ENCODE assay signal across 11 cellular contexts in genomic region chr3:196244166-196244565, GRCh38. TPM values are rescaled to one million over a fixed set of nuclear protein-coding genes. Genes with fewer than 3 reads are reported as not detected.
"Had no signal": no experiment of that assay in that cellular context is flagged by ENCODE, and none has a peak within 500 bp of the region (broad histone marks: within the 10 kb centered on the region; RNA-seq: fewer than 3 reads in every experiment).

No MANE protein-coding gene starts in this region.

RNA-seq across cellular contexts. Expression of gene SLC51A, which starts 27.8 kb away (rescaled TPM):
- total RNA-seq: OCI-LY7, Right ventricle myocardium superior, RPMI7951, SJCRH30, SJSA1, SK-MEL-5 had no signal
- polyA plus RNA-seq: SK-N-SH had no signal

RNA-seq across cellular contexts. Expression of gene ZDHHC19, which starts 33.0 kb away (rescaled TPM):
- total RNA-seq: OCI-LY7, PC-3, PC-9, Peyer's patch, Right ventricle myocardium inferior, Right ventricle myocardium superior, RPMI7951, SJCRH30, SJSA1 had no signal
- polyA plus RNA-seq: SK-N-SH had no signal
